23 cellular contexts compared by ENCODE assay signal in genomic region chr1:116581323-116581885, GRCh38.
"Had no signal": no experiment of that assay in that cellular context is flagged by ENCODE, and none has a peak within 500 bp of the region (broad histone marks: within the 10 kb centered on the region; RNA-seq: fewer than 3 reads in every experiment).

No MANE protein-coding gene starts in this region.

- H3K36me3 ChIP-seq: colonic mucosa, WERI-Rb-1 had no signal

- H3K4me3 ChIP-seq: colonic mucosa, PC-9 had no signal

- H3K27ac ChIP-seq: colonic mucosa, KMS-11, PC-9, WERI-Rb-1 had no signal

- H3K27me3 ChIP-seq: colonic mucosa had no signal

- DNase-seq: activated CD4-positive, alpha-beta memory T cell treated with anti-CD3 and anti-CD28 coated beads, Interleukin-2, amount 10 ng/mL, durations not matched to agents 7 days and 5 days; activated CD4-positive, alpha-beta T cell treated with anti-CD3 and anti-CD28 coated beads for 36 hours; activated CD4-positive, alpha-beta T cell treated with anti-CD3 and anti-CD28 coated beads, Interleukin-2, amount 50 U/mL, for 1 hour; activated gamma-delta T cell treated with Interleukin-2 at 50 U/mL for 16 hours; activated naive CD4-positive, alpha-beta T cell treated with anti-CD3 and anti-CD28 coated beads, Interleukin-2, amount 10 ng/mL, durations not matched to agents 7 days and 5 days; activated naive CD8-positive, alpha-beta T cell treated with anti-CD3 and anti-CD28 coated beads for 36 hours; activated T-cell treated with anti-CD3 and anti-CD28 coated beads for 4 hours; activated T-cell treated with anti-CD3 and anti-CD28 coated beads, Interleukin-2, amount 50 U/mL, for 48 hours; cerebellar nuclear complex; colonic mucosa; NCI-H1105 treated with DMSO at 0.1 percent for 48 hours; NCI-H1436 treated with DMSO at 0.1 percent for 48 hours; NCI-H187; NCI-H345; NCI-H510A treated with DMSO at 0.1 percent for 48 hours; NCI-H69; PC-9; SHP77 treated with DMSO at 0.1 percent for 48 hours; T-helper 17 cell; T1000; WERI-Rb-1 had no signal

- H3K4me1 ChIP-seq: colonic mucosa had no signal

- H3K9me3 ChIP-seq: colonic mucosa had no signal

- ATAC-seq: activated CD4-positive, alpha-beta T cell treated with anti-CD3 and anti-CD28 coated beads for 36 hours; activated T-helper 17 cell treated with anti-CD3 and anti-CD28 coated beads, Interleukin-2, amount 50 U/mL, for 72 hours; T-helper 17 cell had no signal
